ENCODE assay signal across 24 cellular contexts in genomic region chr12:112909693-112910092, GRCh38. TPM values are rescaled to one million over a fixed set of nuclear protein-coding genes. Genes with fewer than 3 reads are reported as not detected.
DNase-seq lines count a peak whose midpoint lies in the region; ATAC-seq, FAIRE-seq and TF ChIP-seq lines count a peak whose summit lies in the region.
"Had no signal": no experiment of that assay in that cellular context is flagged by ENCODE, and none has a peak within 500 bp of the region (broad histone marks: within the 10 kb centered on the region; RNA-seq: fewer than 3 reads in every experiment).

No MANE protein-coding gene starts in this region.

- H3K4me3 ChIP-seq in A549 (no peak overlapping the region), OCI-LY3 (ENCODE audit: low read length) (no peak overlapping the region)
- H3K4me3 ChIP-seq: body of pancreas, lower lobe of right lung, skin epidermis, tibial nerve had no signal

- no peak for TF ChIP-seq RAD21 in A549 (conservative IDR thresholded peaks at IDR 0.05 in 1 of 2, IDR thresholded peaks at IDR 0.05 in 1 of 2)

- peaks cover 17% of the 10 kb centered on the region for H3K9me3 Mint-ChIP-seq in activated CD4-positive, alpha-beta T cell treated with anti-CD3 and anti-CD28 coated beads for 36 hours (ENCODE audit: low read depth)
- H3K9me3 Mint-ChIP-seq in central memory CD8-positive, alpha-beta T cell: peaks cover 10% of the 10 kb centered on the region

- H3K27ac ChIP-seq in A549: no peak overlapping the region
- H3K27ac ChIP-seq in OCI-LY3 (ENCODE audit: low read length): peak overlapping the region; percentile 100; the same call in 1 of the 2 replicates
- H3K27ac ChIP-seq in caudate nucleus (ENCODE audit: low read depth, low read length): no peak overlapping the region
- H3K27ac ChIP-seq: body of pancreas, lower lobe of right lung, neutrophil had no signal

- no peak for TF ChIP-seq EP300 in A549 (IDR thresholded peaks at IDR 0.05)

- peaks cover 42% of the 10 kb centered on the region for H3K4me1 Mint-ChIP-seq in activated CD4-positive, alpha-beta T cell treated with anti-CD3 and anti-CD28 coated beads for 36 hours
- H3K4me1 Mint-ChIP-seq in central memory CD8-positive, alpha-beta T cell: peaks cover 55% of the 10 kb centered on the region

- POLR2A ChIA-PET in activated CD4-positive, alpha-beta T cell treated with anti-CD3 and anti-CD28 coated beads for 36 hours (lab: Charles Lee): no interaction called here
- POLR2A ChIA-PET in A549 (lab: Yijun Ruan, JAX): no interaction called here

- TF ChIP-seq CTCF in A549 (IDR thresholded peaks at IDR 0.05) (no peak), OCI-LY3 (IDR thresholded peaks at IDR 0.05; ENCODE audit: low read depth, low read length) (no peak)

- H3K4me2 ChIP-seq in A549 (no peak overlapping the region), OCI-LY3 (ENCODE audit: low read length) (peak overlapping the region; percentile 99; the same call in 1 of the 2 replicates)

- 98% methylated on average over 4 of the region's 4 CpGs for WGBS in A549 (ENCODE audit: missing lambda C conversion rate)

- peaks cover 37% of the 10 kb centered on the region for H3K36me3 Mint-ChIP-seq in activated CD4-positive, alpha-beta T cell treated with anti-CD3 and anti-CD28 coated beads for 36 hours (ENCODE audit: low read depth)
- H3K36me3 Mint-ChIP-seq in central memory CD8-positive, alpha-beta T cell (ENCODE audit: insufficient read depth): peaks cover 13% of the 10 kb centered on the region

- intact Hi-C loops in activated CD4-positive, alpha-beta T cell treated with anti-CD3 and anti-CD28 coated beads for 36 hours (cut with DNase I, micrococcal nuclease): loop anchor here in 1 of 2 experiments (5.0 to 10.0 kb wide), 2 partner anchors 188 to 1055 kb away; partner anchors contain the start of gene RBM19

- peaks cover 48% of the 10 kb centered on the region for H3K36me3 ChIP-seq in OCI-LY3 (replicated peaks; ENCODE audit: low read depth, low read length)
- H3K36me3 ChIP-seq: BE2C, lower lobe of right lung, neutrophil had no signal

- no peaks in the 10 kb centered on the region for H3K27me3 Mint-ChIP-seq in activated CD4-positive, alpha-beta T cell treated with anti-CD3 and anti-CD28 coated beads for 36 hours
- no peaks in the 10 kb centered on the region for H3K27me3 Mint-ChIP-seq in central memory CD8-positive, alpha-beta T cell

- H3K4me1 ChIP-seq in A549: peaks cover 26% of the 10 kb centered on the region
- H3K4me1 ChIP-seq in OCI-LY3 (ENCODE audit: low read length): peaks cover 49% of the 10 kb centered on the region

- DNase-seq in activated CD4-positive, alpha-beta T cell treated with anti-CD3 and anti-CD28 coated beads for 36 hours: no peak
- DNase-seq in activated CD4-positive, alpha-beta T cell treated with anti-CD3 and anti-CD28 coated beads for 4 hours: no peak
- DNase-seq in A549 (ENCODE audit: low read depth in 1 of 2, low spot score in 1 of 2): no peak
- no peak for DNase-seq in central memory CD8-positive, alpha-beta T cell (ENCODE audit: low spot score in 2 of 2)
- no peak for DNase-seq in caudate nucleus (lab: John Stamatoyannopoulos, UW)
- DNase-seq in DMS153 (lab: John Stamatoyannopoulos, UW): no peak
- DNase-seq: activated CD4-positive, alpha-beta T cell treated with anti-CD3 and anti-CD28 coated beads, Interleukin-2, amount 50 U/mL, for 1 hour; BE2C; body of pancreas; EL; kidney; lower lobe of right lung; NCI-H446; SHP77 treated with DMSO at 0.1 percent for 48 hours; stimulated activated CD4-positive, alpha-beta T cell treated with anti-CD3 and anti-CD28 coated beads, Interleukin-4, amount 100 ng/mL, for 1 hour; stomach; SW 1271 had no signal

- TF ChIP-seq POLR2A in A549 (IDR thresholded peaks at IDR 0.05; ENCODE audit: low read length): no peak

- H3K27ac Mint-ChIP-seq in activated CD4-positive, alpha-beta T cell treated with anti-CD3 and anti-CD28 coated beads for 36 hours: no peak overlapping the region
- peak overlapping the region; percentile 94 for H3K27ac Mint-ChIP-seq in central memory CD8-positive, alpha-beta T cell (ENCODE audit: low read depth)

- H3K9me3 ChIP-seq in A549 (peaks cover 25% of the 10 kb centered on the region), OCI-LY3 (ENCODE audit: insufficient read depth, low read length) (peaks cover 13% of the 10 kb centered on the region; the same call in 1 of the 2 replicates)
- H3K9me3 ChIP-seq: BE2C, body of pancreas, neutrophil had no signal

- H3K27me3 ChIP-seq in OCI-LY3 (ENCODE audit: low read depth, low read length): no peaks in the 10 kb centered on the region
- H3K27me3 ChIP-seq: BE2C, body of pancreas, neutrophil, stomach, tibial nerve had no signal

- ATAC-seq in activated CD4-positive, alpha-beta T cell treated with anti-CD3 and anti-CD28 coated beads for 36 hours: no peak
- ATAC-seq in A549 (no peak), GM18520 (IDR thresholded peaks at IDR 0.05; ENCODE audit: unreplicated experiment) (no peak)
- no peak for ATAC-seq in central memory CD8-positive, alpha-beta T cell (replicated peaks; ENCODE audit: extremely low read depth, poor library complexity, severe bottlenecking)
- ATAC-seq: body of pancreas, lower lobe of right lung had no signal

- CTCF ChIA-PET in activated CD4-positive, alpha-beta T cell treated with anti-CD3 and anti-CD28 coated beads for 36 hours (lab: Charles Lee): interaction anchor here (4.1 kb wide), 1 partner anchor 9 kb away, joined by 15 read pairs; no protein-coding TSS in a partner anchor
- CTCF ChIA-PET in A549 (lab: Yijun Ruan, JAX): interaction anchor here (0.6 to 2.6 kb wide), 2 partner anchors 9 to 120 kb away, joined by 3 to 12 read pairs; no protein-coding TSS in a partner anchor

- no peak for FAIRE-seq in A549 (lab: Jason Lieb, UNC)
- FAIRE-seq: colon, H1, kidney had no signal

- no peaks in the 10 kb centered on the region for H4K20me1 ChIP-seq in OCI-LY3 (ENCODE audit: insufficient read depth, low read length)

- H3K4me3 Mint-ChIP-seq in activated CD4-positive, alpha-beta T cell treated with anti-CD3 and anti-CD28 coated beads for 36 hours: peak overlapping the region; percentile 85
- peak overlapping the region; percentile 97 for H3K4me3 Mint-ChIP-seq in central memory CD8-positive, alpha-beta T cell

- no peak overlapping the region for H2AFZ ChIP-seq in OCI-LY3 (ENCODE audit: low read depth, low read length)

- H3K9ac ChIP-seq in OCI-LY3 (ENCODE audit: low read length): no peak overlapping the region

- peaks cover 10% of the 10 kb centered on the region; the same call in 1 of the 2 replicates for H3K79me2 ChIP-seq in OCI-LY3 (ENCODE audit: low read length)

TF ChIP-seq in A549, 52 proteins besides CTCF, POLR2A, EP300 and RAD21:
- TF ChIP-seq BHLHE40 (IDR thresholded peaks at IDR 0.05; ENCODE audit: low read depth, low read length) (no peak), MAFK (IDR thresholded peaks at IDR 0.05; ENCODE audit: partially characterized antibody) (peak; percentile 46)

RNA-seq across cellular contexts. Expression of gene OAS1, which starts 2.9 kb away (rescaled TPM):
- 10 to 100 TPM; 50.5 to 52.8 TPM for total RNA-seq in activated CD4-positive, alpha-beta T cell treated with anti-CD3 and anti-CD28 coated beads for 36 hours
- polyA plus RNA-seq in A549 (2011; rRNA removed): 52.8 and 72.8 TPM in 2 replicates
- 27.2 and 28.0 TPM in 2 replicates for polyA plus RNA-seq in A549 (2012; cell fraction: cytosol; rRNA removed)
- polyA plus RNA-seq in A549 (2012; cell fraction: nucleus; rRNA removed): 24.1 and 24.5 TPM in 2 replicates
- polyA plus RNA-seq in A549 (2017; fragmentation: RNase III; extraction: RNeasy Plus Mini Kit Qiagen cat#74134 plus additional on column Dnase treatment): 41.3 to 63.6 TPM (median 48.4 TPM) in 3 replicates
- 45.6 and 46.0 TPM in 2 replicates for polyA minus RNA-seq in A549 (2011; rRNA and poly(A)+ RNA removed)
- total RNA-seq: H1 had no signal

RNA-seq across cellular contexts. Expression of gene OAS3, which starts 28.6 kb away (rescaled TPM):
- 10 to 100 TPM; 32.1 to 35.3 TPM for total RNA-seq in activated CD4-positive, alpha-beta T cell treated with anti-CD3 and anti-CD28 coated beads for 36 hours
- polyA plus RNA-seq in A549 (2011; rRNA removed): 36.7 and 38.9 TPM in 2 replicates
- 31.8 and 38.7 TPM in 2 replicates for polyA plus RNA-seq in A549 (2012; cell fraction: cytosol; rRNA removed)
- polyA plus RNA-seq in A549 (2012; cell fraction: nucleus; rRNA removed): 46.2 and 52.9 TPM in 2 replicates
- polyA plus RNA-seq in A549 (2017; fragmentation: RNase III; extraction: RNeasy Plus Mini Kit Qiagen cat#74134 plus additional on column Dnase treatment): 22.7 to 23.3 TPM (median 22.9 TPM) in 3 replicates
- polyA minus RNA-seq in A549 (2011; rRNA and poly(A)+ RNA removed): 74.6 and 81.2 TPM in 2 replicates
